ENCODE assay signal across 12 cellular contexts in the genomic region with DNA sequence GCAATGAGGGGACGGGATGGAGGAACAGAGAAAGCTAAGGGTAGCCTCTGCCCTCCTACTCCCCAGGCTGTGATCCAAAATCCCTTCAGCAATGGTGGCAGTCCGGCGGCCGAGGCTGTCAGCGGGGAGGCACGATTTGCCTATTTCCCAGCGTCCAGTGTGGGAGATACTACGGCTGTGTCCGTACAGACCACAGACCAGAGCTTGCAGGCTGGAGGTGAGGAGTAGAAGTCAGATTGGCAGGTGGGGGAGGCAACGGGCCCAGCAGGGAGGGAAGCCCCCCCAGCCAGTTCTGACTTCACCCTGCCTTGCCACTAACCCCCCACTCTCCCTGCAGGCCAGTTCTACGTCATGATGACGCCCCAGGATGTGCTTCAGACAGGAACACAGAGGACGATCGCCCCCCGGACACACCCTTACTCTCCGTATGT. TPM values are rescaled to one million over a fixed set of nuclear protein-coding genes. Genes with fewer than 3 reads are reported as not detected.
DNase-seq lines count a peak whose midpoint lies in the region; TF ChIP-seq lines count a peak whose summit lies in the region.
"Had no signal": no experiment of that assay in that cellular context is flagged by ENCODE, and none has a peak within 500 bp of the region (broad histone marks: within the 10 kb centered on the region; RNA-seq: fewer than 3 reads in every experiment).

No MANE protein-coding gene starts in this region.

- H3K36me3 ChIP-seq in hepatocyte (replicated peaks; ENCODE audit: insufficient read depth, low read depth) (no peaks in the 10 kb centered on the region), spleen (peaks cover 0 to 68% (median 40%) of the 10 kb centered on the region in 6 donors)

- H3K27me3 ChIP-seq in hepatocyte (no peaks in the 10 kb centered on the region), spleen (replicated peaks in 1 of 7) (no peaks in the 10 kb centered on the region)

- peak overlapping the region; percentile 99 for H3K4me2 ChIP-seq in hepatocyte

- peaks cover 10% of the 10 kb centered on the region for H4K20me1 ChIP-seq in hepatocyte (ENCODE audit: insufficient read depth, poor library complexity, severe bottlenecking)

- TF ChIP-seq CTCF in VCaP (conservative IDR thresholded peaks at IDR 0.05) (no peak), hepatocyte (IDR thresholded peaks at IDR 0.05; ENCODE audit: poor library complexity) (no peak), spleen (IDR thresholded peaks at IDR 0.05 in 8 of 11, conservative IDR thresholded peaks at IDR 0.05 in 3 of 11) (no peak), GM20000 (IDR thresholded peaks at IDR 0.05; ENCODE audit: extremely low read depth, missing control alignments) (no peak)

- peak overlapping the region; percentile 100 for H3K27ac ChIP-seq in VCaP
- peak overlapping the region; percentile 97 for H3K27ac ChIP-seq in hepatocyte
- peak overlapping the region in 5 of 8 donors; percentile 93 to 97 (median 95) for H3K27ac ChIP-seq in spleen

- no peak overlapping the region for H2AFZ ChIP-seq in hepatocyte

- peaks cover 72% of the 10 kb centered on the region for H3K36me3 Mint-ChIP-seq in activated T-cell treated with anti-CD3 and anti-CD28 coated beads, Interleukin-2, amount 50 U/mL, for 24 hours (ENCODE audit: low read depth)

- peak overlapping the region; percentile 68 for H3K4me3 Mint-ChIP-seq in activated T-cell treated with anti-CD3 and anti-CD28 coated beads, Interleukin-2, amount 50 U/mL, for 24 hours

- DNase-seq in activated T-cell treated with anti-CD3 and anti-CD28 coated beads, Interleukin-2, amount 50 U/mL, for 24 hours: no peak
- no peak for DNase-seq in activated T-cell treated with anti-CD3 and anti-CD28 coated beads, Interleukin-2, amount 50 U/mL, for 1 hour
- DNase-seq in hepatocyte (ENCODE audit: low spot score) (no peak), spleen (no peak), GM20000 (ENCODE audit: low spot score) (no peak), posterior vena cava (ENCODE audit: low spot score) (no peak), UCSD-AML1 (lab: John Stamatoyannopoulos, UW; ENCODE audit: unreplicated experiment) (no peak)
- DNase-seq: activated naive CD4-positive, alpha-beta T cell treated with anti-CD3 and anti-CD28 coated beads, Interleukin-2, amount 50 U/mL, for 16 hours; NCI-H446; SW 1271 had no signal

- H3K4me1 Mint-ChIP-seq in activated T-cell treated with anti-CD3 and anti-CD28 coated beads, Interleukin-2, amount 50 U/mL, for 24 hours (ENCODE audit: low read depth): peaks cover 34% of the 10 kb centered on the region

- H3K9me3 ChIP-seq in hepatocyte (ENCODE audit: low read depth): no peaks in the 10 kb centered on the region
- H3K9me3 ChIP-seq in spleen: no peaks in the 10 kb centered on the region

- peak overlapping the region; percentile 59 for H3K27ac Mint-ChIP-seq in activated T-cell treated with anti-CD3 and anti-CD28 coated beads, Interleukin-2, amount 50 U/mL, for 24 hours

- no peaks in the 10 kb centered on the region for H3K9me2 ChIP-seq in hepatocyte (replicated peaks; ENCODE audit: insufficient read depth)

- H3K79me2 ChIP-seq in hepatocyte: peaks cover 34% of the 10 kb centered on the region

- no peak for TF ChIP-seq POLR2A in spleen (IDR thresholded peaks at IDR 0.05)

- H3K27me3 Mint-ChIP-seq in activated T-cell treated with anti-CD3 and anti-CD28 coated beads, Interleukin-2, amount 50 U/mL, for 24 hours: no peaks in the 10 kb centered on the region

- intact Hi-C loops in spleen (cut with DNase I; ENCODE audit: low total_unique reads) (loop anchor here (10.0 kb wide), 1 partner anchor 64 kb away; no protein-coding TSS in a partner anchor), posterior vena cava (cut with DNase I) (loop anchor here in 1 of 2 donors (10.0 kb wide), 1 partner anchor 224 kb away; the partner anchor contains the start of gene KRTDAP)

- peaks cover 9% of the 10 kb centered on the region for H3K4me1 ChIP-seq in hepatocyte (ENCODE audit: insufficient read depth)
- peaks cover 32 to 76% (median 57%) of the 10 kb centered on the region in 6 donors for H3K4me1 ChIP-seq in spleen

- no peak overlapping the region for H3K4me3 ChIP-seq in hepatocyte
- H3K4me3 ChIP-seq in spleen: peak overlapping the region in 2 of 8 donors; percentile 64 to 90

- WGBS in hepatocyte (ENCODE audit: low lambda C conversion rate, missing lambda C conversion rate): 93% methylated on average over 16 of the region's 16 CpGs
- 88 to 90% (median 89%) methylated on average over 15 to 16 of the region's 16 CpGs for WGBS in spleen, 5 donors

- no peaks in the 10 kb centered on the region for H3K9me3 Mint-ChIP-seq in activated T-cell treated with anti-CD3 and anti-CD28 coated beads, Interleukin-2, amount 50 U/mL, for 24 hours

RNA-seq across cellular contexts. Expression of gene USF2, which starts 1.6 kb away (rescaled TPM):
- 55.6 and 61.4 TPM in 2 replicates for total RNA-seq in hepatocyte
- 30.2 and 35.0 TPM in 2 replicates for polyA plus RNA-seq in hepatocyte
- 100 to 1,000 TPM; 133 to 206 (median 157) TPM for total RNA-seq in spleen
- polyA plus RNA-seq in spleen: 100 to 1,000 TPM; 132 to 205 (median 145) TPM
- total RNA-seq in posterior vena cava: 10 to 100 TPM; 78.9 to 88.0 TPM

RNA-seq across cellular contexts. Expression of gene HAMP, which starts 11.9 kb away (rescaled TPM):
- total RNA-seq in hepatocyte: 5.1 and 7.0 TPM in 2 replicates
- polyA plus RNA-seq in hepatocyte: 49.3 and 55.8 TPM in 2 replicates
- under 1 TPM in 2 of 7 donors, not detected in 5; 0.60 to 0.67 TPM for total RNA-seq in spleen
- 1 to 10 TPM in 2 of 3 donors, under 1 TPM in 1; 0.48 to 5.0 (median 2.0) TPM for polyA plus RNA-seq in spleen
- total RNA-seq in posterior vena cava: not detected

RNA-seq across cellular contexts. Expression of gene MAG, which starts 21.6 kb away (rescaled TPM):
- 2.8 TPM in 1 of 2 replicates, not detected in the other for total RNA-seq in hepatocyte
- polyA plus RNA-seq in hepatocyte: 0.47 and 0.81 TPM in 2 replicates
- 10 to 100 TPM in 3 of 7 donors, under 1 TPM in 2, not detected in 2; 0.26 to 55.2 (median 35.1) TPM for total RNA-seq in spleen
- under 1 TPM; 0.07 to 0.42 (median 0.16) TPM for polyA plus RNA-seq in spleen
- total RNA-seq in posterior vena cava: not detected
- total RNA-seq: omental fat pad had no signal

RNA-seq across cellular contexts. Expression of gene LSR, which starts 21.6 kb away (rescaled TPM):
- total RNA-seq in hepatocyte: 89.9 and 113 TPM in 2 replicates
- polyA plus RNA-seq in hepatocyte: 255 and 296 TPM in 2 replicates
- 10 to 100 TPM; 18.1 to 30.2 (median 21.6) TPM for total RNA-seq in spleen
- 10 to 100 TPM; 10.9 to 17.4 (median 11.2) TPM for polyA plus RNA-seq in spleen
- 1 to 10 TPM; 5.1 to 5.5 TPM for total RNA-seq in posterior vena cava

RNA-seq across cellular contexts. Expression of gene FAM187B, which starts 41.9 kb away (rescaled TPM):
- total RNA-seq in hepatocyte (0.56 TPM in 1 of 2 replicates, not detected in the other), spleen (under 1 TPM in 1 of 7 donors, not detected in 6; 0.51 TPM), posterior vena cava (not detected)
- polyA plus RNA-seq in hepatocyte (not detected in 2 replicates), spleen (under 1 TPM in 2 of 3 donors, not detected in 1; 0.48 to 0.61 TPM)
- total RNA-seq: omental fat pad had no signal
